ENCODE assay signal across 10 cellular contexts in the genomic region with DNA sequence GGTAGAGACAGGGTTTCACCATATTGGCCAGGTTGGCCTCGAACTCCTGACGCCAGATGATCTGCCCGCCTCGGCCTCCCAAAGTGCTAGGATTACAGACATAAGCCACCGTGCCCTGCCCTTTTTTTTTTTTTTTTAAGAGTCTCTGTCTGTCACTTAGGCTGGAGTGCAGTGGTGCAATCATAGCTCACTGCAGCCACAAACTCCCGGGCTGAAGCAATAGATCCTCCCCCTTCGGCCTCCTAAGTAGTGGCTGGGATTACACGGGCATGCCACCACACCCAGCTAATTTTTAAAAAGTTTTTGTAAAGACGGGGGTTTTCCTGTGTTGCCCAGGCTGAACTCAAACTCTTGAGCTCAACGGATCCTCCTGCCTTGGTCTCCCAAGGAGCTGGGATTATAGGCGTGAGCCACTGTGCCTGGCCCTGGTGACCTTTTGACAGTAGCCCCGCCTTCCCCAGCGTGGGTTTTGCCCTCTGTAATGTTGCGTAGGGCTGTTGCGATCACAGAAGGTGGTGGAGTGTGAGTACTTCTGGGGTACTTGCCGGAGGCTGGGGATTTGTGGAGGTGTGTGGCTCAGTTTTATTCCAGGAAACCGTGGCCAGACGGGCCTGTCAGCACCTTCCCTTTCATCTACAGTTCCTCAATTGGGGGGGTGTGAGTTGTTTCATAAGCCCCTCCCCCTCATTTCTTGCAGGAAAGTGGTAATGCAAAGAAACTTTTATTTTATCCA. TPM values are rescaled to one million over a fixed set of nuclear protein-coding genes. Genes with fewer than 3 reads are reported as not detected.
DNase-seq lines count a peak whose midpoint lies in the region; ATAC-seq, FAIRE-seq and TF ChIP-seq lines count a peak whose summit lies in the region.
"Had no signal": no experiment of that assay in that cellular context is flagged by ENCODE, and none has a peak within 500 bp of the region (broad histone marks: within the 10 kb centered on the region; RNA-seq: fewer than 3 reads in every experiment).

No MANE protein-coding gene starts in this region.

- no peak overlapping the region for H3K27ac ChIP-seq in K562 (ENCODE audit: extremely low read depth, low read depth, low read length)
- H3K27ac ChIP-seq in trophoblast cell (ENCODE audit: low read depth, low read length), result no peak overlapping the region
- no peak overlapping the region for H3K27ac ChIP-seq in smooth muscle cell (ENCODE audit: low read depth)

- H3K9me1 ChIP-seq in K562 (ENCODE audit: control insufficient read depth, insufficient read depth, low read length), result no peaks in the 10 kb centered on the region

- H3K27me3 ChIP-seq in K562 (ENCODE audit: control insufficient read depth in 2 of 2, insufficient read depth in 2 of 2, low read length in 2 of 2) (peaks cover 4% of the 10 kb centered on the region in 2 experiments; a peak in 2 of 5 replicates), trophoblast cell (ENCODE audit: insufficient read depth, low read length) (no peaks in the 10 kb centered on the region), smooth muscle cell (ENCODE audit: low read depth) (peaks cover 16% of the 10 kb centered on the region)

- no peak overlapping the region for H2AK5ac ChIP-seq in trophoblast cell (ENCODE audit: low read length)

- in situ Hi-C loops in K562 (cut with MboI), result no loop called here

- no peak overlapping the region for H3K18ac ChIP-seq in trophoblast cell (ENCODE audit: low read length)

- no peak for TF ChIP-seq CTCF in K562 (IDR thresholded peaks at IDR 0.05 in 2 of 3, conservative IDR thresholded peaks at IDR 0.05 in 1 of 3; ENCODE audit: insufficient read depth in 2 of 3, low read depth in 1 of 3, low read length in 3 of 3)
- TF ChIP-seq CTCF in smooth muscle cell (IDR thresholded peaks at IDR 0.05; ENCODE audit: borderline replicate concordance, insufficient read depth, poor library complexity, severe bottlenecking), result no peak

- H2AFZ ChIP-seq in K562 (ENCODE audit: low read depth, low read length) (peak overlapping the region; percentile 47; the same call in 1 of the 2 replicates), trophoblast cell (ENCODE audit: insufficient read depth, low read length, poor library complexity) (no peak overlapping the region), smooth muscle cell (ENCODE audit: low read depth) (no peak overlapping the region)

- POLR2A ChIA-PET in K562 (lab: Yijun Ruan, JAX), result no interaction called here

- H4K8ac ChIP-seq in trophoblast cell (ENCODE audit: low read depth, low read length), result no peak overlapping the region

- H3K36me3 ChIP-seq in K562 (ENCODE audit: control insufficient read depth, insufficient read depth, low read length), result no peaks in the 10 kb centered on the region
- no peaks in the 10 kb centered on the region for H3K36me3 ChIP-seq in trophoblast cell (ENCODE audit: control insufficient read depth in 1 of 2, insufficient read depth in 2 of 2, low read length in 2 of 2)
- H3K36me3 ChIP-seq in smooth muscle cell (ENCODE audit: low read depth), result no peaks in the 10 kb centered on the region

- FAIRE-seq in K562 (lab: Jason Lieb, UNC), result no peak

- H3K4me3 ChIP-seq in K562 (no peak overlapping the region), trophoblast cell (ENCODE audit: low read depth, low read length) (no peak overlapping the region), smooth muscle cell (no peak overlapping the region)

- H4K12ac ChIP-seq in trophoblast cell (ENCODE audit: low read depth, low read length), result no peak overlapping the region

- H3K79me1 ChIP-seq in trophoblast cell (ENCODE audit: low read length), result no peaks in the 10 kb centered on the region

- H3K4me2 ChIP-seq in K562 (ENCODE audit: insufficient read depth, low read length) (no peak overlapping the region), trophoblast cell (ENCODE audit: low read length) (no peak overlapping the region), smooth muscle cell (no peak overlapping the region)

- no peak overlapping the region for H3K4ac ChIP-seq in trophoblast cell (ENCODE audit: low read depth, low read length)

- ATAC-seq in K562, result peak; percentile 66

- no TSS peak for BruUV-seq in K562 (replicated peaks; lab: Mats Ljungman, UMichigan)

- no peak overlapping the region for H2BK5ac ChIP-seq in trophoblast cell (ENCODE audit: low read depth, low read length, poor library complexity)

- H2BK120ac ChIP-seq in trophoblast cell (ENCODE audit: insufficient read depth, low read length, poor library complexity), result no peak overlapping the region

- TF ChIP-seq RAD21 in K562 (CRISPR knock-in tag; conservative IDR thresholded peaks at IDR 0.05 in 1 of 2, IDR thresholded peaks at IDR 0.05 in 1 of 2), result no peak

- no peak for TF ChIP-seq EP300 in K562 (IDR thresholded peaks at IDR 0.05; ENCODE audit: low read length)

- H3F3A ChIP-seq in smooth muscle cell (ENCODE audit: low read depth), result no peaks in the 10 kb centered on the region

- H3K79me2 ChIP-seq in K562 (ENCODE audit: control insufficient read depth, insufficient read depth, low read length), result no peaks in the 10 kb centered on the region
- no peaks in the 10 kb centered on the region for H3K79me2 ChIP-seq in trophoblast cell (ENCODE audit: control insufficient read depth, insufficient read depth, low read length, poor library complexity)
- H3K79me2 ChIP-seq in smooth muscle cell (ENCODE audit: low read depth), result no peaks in the 10 kb centered on the region

- CTCF ChIA-PET in K562 (lab: Yijun Ruan, JAX; ENCODE audit: low intra/inter-chr PET ratio), result no interaction called here

- H3K14ac ChIP-seq in trophoblast cell (ENCODE audit: low read length), result no peak overlapping the region

- 25% methylated on average over 16 of the region's 18 CpGs for WGBS in K562 (ENCODE audit: insufficient coverage, low coverage, missing lambda C conversion rate)
- WGBS in trophoblast cell (ENCODE audit: extremely low coverage, insufficient coverage, insufficient read length), result no CpG with 5 or more reads among the region's 18 CpGs
- WGBS in smooth muscle cell (ENCODE audit: low lambda C conversion rate), result 66% methylated on average over 18 of the region's 18 CpGs

- H3K4me1 ChIP-seq in K562 (replicated peaks in 1 of 2; ENCODE audit: control insufficient read depth in 2 of 2, insufficient read depth in 2 of 2, low read length in 2 of 2) (peaks cover 2 to 9% of the 10 kb centered on the region in 2 experiments; a peak in 3 of 5 replicates), trophoblast cell (ENCODE audit: control insufficient read depth in 1 of 2, insufficient read depth in 2 of 2, low read length in 2 of 2) (peaks cover 2% of the 10 kb centered on the region in 2 experiments), smooth muscle cell (ENCODE audit: low read depth) (no peaks in the 10 kb centered on the region)

- no peaks in the 10 kb centered on the region for H3K9me3 ChIP-seq in K562 (replicated peaks; ENCODE audit: control insufficient read depth, insufficient read depth, low read depth, low read length)
- no peaks in the 10 kb centered on the region for H3K9me3 ChIP-seq in trophoblast cell (ENCODE audit: insufficient read depth, low read depth, low read length)
- no peaks in the 10 kb centered on the region for H3K9me3 ChIP-seq in smooth muscle cell (replicated peaks; ENCODE audit: low read depth)

- H4K20me1 ChIP-seq in K562 (replicated peaks; ENCODE audit: control insufficient read depth, insufficient read depth, low read length) (no peaks in the 10 kb centered on the region), smooth muscle cell (ENCODE audit: low read depth) (no peaks in the 10 kb centered on the region)

- no peak overlapping the region for H4K91ac ChIP-seq in trophoblast cell (ENCODE audit: low read depth, low read length)

- H2BK12ac ChIP-seq in trophoblast cell (ENCODE audit: low read length), result no peak overlapping the region

- H3K23ac ChIP-seq in trophoblast cell (ENCODE audit: low read length), result no peak overlapping the region

- TF ChIP-seq POLR2A in K562 (conservative IDR thresholded peaks at IDR 0.05), result no peak

- H3K9ac ChIP-seq in K562 (ENCODE audit: insufficient read depth in 1 of 2, low read depth in 2 of 2, low read length in 2 of 2) (peak overlapping the region in 1 of 2 experiments; percentile 73; a peak in 2 of 4 replicates), trophoblast cell (ENCODE audit: low read length) (no peak overlapping the region), smooth muscle cell (ENCODE audit: low read depth) (no peak overlapping the region)

- DNase-seq in H4 (ENCODE audit: low spot score) (peak; percentile 39), NOMO-1 treated with dmso at 0.1 percent for 144 hours (lab: John Stamatoyannopoulos, UW; ENCODE audit: unreplicated experiment) (peak; percentile 78), K562 (ENCODE audit: extremely low read depth in 1 of 4, low spot score in 3 of 4) (no peak), trophoblast cell (peak; percentile 35 to 49), smooth muscle cell (lab: John Stamatoyannopoulos, UW; ENCODE audit: unreplicated experiment) (no peak), putamen (ENCODE audit: low spot score) (no peak)
- DNase-seq in activated effector memory CD4-positive, alpha-beta T cell treated with anti-CD3 and anti-CD28 coated beads, Interleukin-2, amount 50 U/mL, for 16 hours, result no peak
- DNase-seq: EL, HFFc6 had no signal

- intact Hi-C loops in K562 (cut with micrococcal nuclease), result no loop called here

RNA-seq across cellular contexts. Expression of a gene that starts 11.6 kb away (rescaled TPM):
- not detected in 2 replicates for total RNA-seq in H4 (2014; rRNA removed; shearing (Covaris generic))
- total RNA-seq in K562 (2011; cell fraction: chromatin; rRNA removed; ENCODE audit: low replicate concordance), result not detected in 2 replicates
- total RNA-seq in K562 (2011; cell fraction: nucleolus; rRNA removed), result not detected in 2 replicates
- total RNA-seq in K562 (2011; cell fraction: nucleoplasm; rRNA removed), result not detected in 2 replicates
- total RNA-seq in K562 (2014; rRNA removed), result not detected in 2 replicates
- total RNA-seq in K562 (2014; rRNA removed; fragmentation: Illumina TruSeq; extraction: Trizol), result not detected in 2 replicates
- not detected in 2 replicates for total RNA-seq in K562 (2015; rRNA removed; fragmentation: Illumina TruSeq; extraction: Trizol)
- not detected in 2 replicates for total RNA-seq in K562 (2021)
- not detected in 2 replicates for polyA plus RNA-seq in K562 (2011; rRNA removed)
- polyA plus RNA-seq in K562 (2011; cell fraction: cytosol; rRNA removed), result not detected in 2 replicates
- polyA plus RNA-seq in K562 (2011; cell fraction: nucleus; rRNA removed), result not detected in 2 replicates
- polyA plus RNA-seq in K562 (2012), result not detected in 2 replicates
- polyA plus RNA-seq in K562 (2014; fragmentation: Illumina TruSeq; extraction: Trizol), result not detected in 2 replicates
- polyA plus RNA-seq in K562 (2014; fragmentation: Nextera tagmentation; extraction: Ambion mirVana), result not detected
- polyA plus RNA-seq in K562 (2014; rRNA removed), result not detected in 2 replicates
- not detected in 2 replicates for polyA minus RNA-seq in K562 (2011; rRNA and poly(A)+ RNA removed)
- not detected in 2 replicates for polyA minus RNA-seq in K562 (2011; cell fraction: cytosol; rRNA and poly(A)+ RNA removed)
- not detected in 2 replicates for polyA minus RNA-seq in K562 (2011; cell fraction: nucleus; rRNA and poly(A)+ RNA removed)
- polyA plus RNA-seq in trophoblast cell (2013), result not detected in 2 replicates
- total RNA-seq in smooth muscle cell, result not detected in 2 replicates
- polyA plus RNA-seq in smooth muscle cell, result not detected in 2 replicates
- total RNA-seq: HFFc6; T-helper 1 cell treated with Interleukin-12 subunit alpha and Interleukin-12 subunit beta and Interleukin-4 antibody, amounts not matched to agents 30 ng/mL and 1 ng/mL, for 36 hours had no signal

RNA-seq across cellular contexts. Expression of a gene that starts 19.7 kb away (rescaled TPM):
- not detected in 2 replicates for total RNA-seq in H4 (2014; rRNA removed; shearing (Covaris generic))
- total RNA-seq in K562 (2011; cell fraction: chromatin; rRNA removed; ENCODE audit: low replicate concordance), result 3.0 TPM in 2 replicates
- total RNA-seq in K562 (2011; cell fraction: nucleolus; rRNA removed), result 2.2 and 3.3 TPM in 2 replicates
- total RNA-seq in K562 (2011; cell fraction: nucleoplasm; rRNA removed), result 3.3 and 5.6 TPM in 2 replicates
- total RNA-seq in K562 (2014; rRNA removed) (0.18 and 0.37 TPM in 2 replicates), K562 (2014; rRNA removed; fragmentation: Illumina TruSeq; extraction: Trizol) (0.26 and 0.33 TPM in 2 replicates), K562 (2015; rRNA removed; fragmentation: Illumina TruSeq; extraction: Trizol) (0.08 and 0.11 TPM in 2 replicates), K562 (2021) (0.51 and 0.63 TPM in 2 replicates), smooth muscle cell (not detected in 2 replicates)
- polyA plus RNA-seq in K562 (2011; rRNA removed) (0.79 and 1.8 TPM in 2 replicates), K562 (2014; fragmentation: Illumina TruSeq; extraction: Trizol) (0.49 and 0.68 TPM in 2 replicates), K562 (2014; fragmentation: Nextera tagmentation; extraction: Ambion mirVana) (under 1 TPM; 0.81 to 0.94 TPM), K562 (2014; rRNA removed) (0.49 and 0.65 TPM in 2 replicates), smooth muscle cell (not detected in 2 replicates)
- polyA plus RNA-seq in K562 (2011; cell fraction: cytosol; rRNA removed), result 0.93 and 1.3 TPM in 2 replicates
- polyA plus RNA-seq in K562 (2011; cell fraction: nucleus; rRNA removed), result 1.5 and 2.3 TPM in 2 replicates
- 0.78 and 5.4 TPM in 2 replicates for polyA plus RNA-seq in K562 (2012)
- polyA minus RNA-seq in K562 (2011; rRNA and poly(A)+ RNA removed), result 0.87 and 1.2 TPM in 2 replicates
- polyA minus RNA-seq in K562 (2011; cell fraction: cytosol; rRNA and poly(A)+ RNA removed), result 0.67 TPM in 1 of 2 replicates, not detected in the other
- 0.13 TPM in 1 of 2 replicates, not detected in the other for polyA minus RNA-seq in K562 (2011; cell fraction: nucleus; rRNA and poly(A)+ RNA removed)
- polyA plus RNA-seq in trophoblast cell (2013), result not detected in 2 replicates
- total RNA-seq: HFFc6; T-helper 1 cell treated with Interleukin-12 subunit alpha and Interleukin-12 subunit beta and Interleukin-4 antibody, amounts not matched to agents 30 ng/mL and 1 ng/mL, for 36 hours had no signal

RNA-seq across cellular contexts. Expression of a gene that starts 20.3 kb away (rescaled TPM):
- total RNA-seq in H4 (2014; rRNA removed; shearing (Covaris generic)), result 2.5 and 3.1 TPM in 2 replicates
- total RNA-seq in K562 (2011; cell fraction: chromatin; rRNA removed; ENCODE audit: low replicate concordance), result 1,097 and 1,923 TPM in 2 replicates
- total RNA-seq in K562 (2011; cell fraction: nucleolus; rRNA removed), result 928 and 1,024 TPM in 2 replicates
- 1,126 and 1,380 TPM in 2 replicates for total RNA-seq in K562 (2011; cell fraction: nucleoplasm; rRNA removed)
- total RNA-seq in K562 (2014; rRNA removed) (79.9 and 96.0 TPM in 2 replicates), K562 (2014; rRNA removed; fragmentation: Illumina TruSeq; extraction: Trizol) (29.8 and 31.6 TPM in 2 replicates), K562 (2015; rRNA removed; fragmentation: Illumina TruSeq; extraction: Trizol) (37.6 and 38.4 TPM in 2 replicates), K562 (2021) (136 and 163 TPM in 2 replicates), smooth muscle cell (11.6 and 17.8 TPM in 2 replicates)
- polyA plus RNA-seq in K562 (2011; rRNA removed) (141 and 157 TPM in 2 replicates), K562 (2014; fragmentation: Illumina TruSeq; extraction: Trizol) (71.3 and 102 TPM in 2 replicates), K562 (2014; fragmentation: Nextera tagmentation; extraction: Ambion mirVana) (1 to 10 TPM; 2.5 to 9.1 TPM), K562 (2014; rRNA removed) (142 and 145 TPM in 2 replicates), smooth muscle cell (32.7 and 67.2 TPM in 2 replicates)
- polyA plus RNA-seq in K562 (2011; cell fraction: cytosol; rRNA removed), result 143 and 228 TPM in 2 replicates
- 689 and 874 TPM in 2 replicates for polyA plus RNA-seq in K562 (2011; cell fraction: nucleus; rRNA removed)
- 178 and 291 TPM in 2 replicates for polyA plus RNA-seq in K562 (2012)
- 674 and 952 TPM in 2 replicates for polyA minus RNA-seq in K562 (2011; rRNA and poly(A)+ RNA removed)
- 134 and 138 TPM in 2 replicates for polyA minus RNA-seq in K562 (2011; cell fraction: cytosol; rRNA and poly(A)+ RNA removed)
- 244 and 299 TPM in 2 replicates for polyA minus RNA-seq in K562 (2011; cell fraction: nucleus; rRNA and poly(A)+ RNA removed)
- 49.4 and 49.6 TPM in 2 replicates for polyA plus RNA-seq in trophoblast cell (2013)

RNA-seq across cellular contexts. Expression of a gene that starts 23.4 kb away (rescaled TPM):
- total RNA-seq in H4 (2014; rRNA removed; shearing (Covaris generic)), result 90.6 and 139 TPM in 2 replicates
- total RNA-seq in K562 (2011; cell fraction: chromatin; rRNA removed; ENCODE audit: low replicate concordance), result 2.3 and 11.2 TPM in 2 replicates
- 11.8 and 15.7 TPM in 2 replicates for total RNA-seq in K562 (2011; cell fraction: nucleolus; rRNA removed)
- 8.2 and 13.0 TPM in 2 replicates for total RNA-seq in K562 (2011; cell fraction: nucleoplasm; rRNA removed)
- total RNA-seq in K562 (2014; rRNA removed) (76.2 and 82.6 TPM in 2 replicates), K562 (2014; rRNA removed; fragmentation: Illumina TruSeq; extraction: Trizol) (0.99 and 2.7 TPM in 2 replicates), K562 (2015; rRNA removed; fragmentation: Illumina TruSeq; extraction: Trizol) (40.9 and 42.0 TPM in 2 replicates), K562 (2021) (76.9 and 81.9 TPM in 2 replicates), smooth muscle cell (61.4 and 61.8 TPM in 2 replicates)
- polyA plus RNA-seq in K562 (2011; rRNA removed) (29.3 and 56.7 TPM in 2 replicates), K562 (2014; fragmentation: Illumina TruSeq; extraction: Trizol) (3.9 and 21.4 TPM in 2 replicates), K562 (2014; fragmentation: Nextera tagmentation; extraction: Ambion mirVana) (1 to 10 TPM; 2.0 to 4.2 TPM), K562 (2014; rRNA removed) (45.2 and 53.1 TPM in 2 replicates), smooth muscle cell (166 and 174 TPM in 2 replicates)
- polyA plus RNA-seq in K562 (2011; cell fraction: cytosol; rRNA removed), result 24.8 and 87.6 TPM in 2 replicates
- polyA plus RNA-seq in K562 (2011; cell fraction: nucleus; rRNA removed), result 27.0 and 33.8 TPM in 2 replicates
- polyA plus RNA-seq in K562 (2012), result 62.7 and 107 TPM in 2 replicates
- 14.1 and 25.3 TPM in 2 replicates for polyA minus RNA-seq in K562 (2011; rRNA and poly(A)+ RNA removed)
- polyA minus RNA-seq in K562 (2011; cell fraction: cytosol; rRNA and poly(A)+ RNA removed), result 34.8 and 50.1 TPM in 2 replicates
- 3.0 and 11.8 TPM in 2 replicates for polyA minus RNA-seq in K562 (2011; cell fraction: nucleus; rRNA and poly(A)+ RNA removed)
- polyA plus RNA-seq in trophoblast cell (2013), result 69.3 and 70.1 TPM in 2 replicates

RNA-seq across cellular contexts. Expression of a gene that starts 23.7 kb away (rescaled TPM):
- not detected in 2 replicates for total RNA-seq in H4 (2014; rRNA removed; shearing (Covaris generic))
- total RNA-seq in K562 (2011; cell fraction: chromatin; rRNA removed; ENCODE audit: low replicate concordance), result 1.8 TPM in 1 of 2 replicates, not detected in the other
- total RNA-seq in K562 (2011; cell fraction: nucleolus; rRNA removed), result 0.53 and 1.2 TPM in 2 replicates
- total RNA-seq in K562 (2011; cell fraction: nucleoplasm; rRNA removed), result 0.59 and 1.8 TPM in 2 replicates
- 0.73 and 1.5 TPM in 2 replicates for total RNA-seq in K562 (2014; rRNA removed)
- total RNA-seq in K562 (2014; rRNA removed; fragmentation: Illumina TruSeq; extraction: Trizol), result 0.25 TPM in 1 of 2 replicates, not detected in the other
- 0.23 TPM in 1 of 2 replicates, not detected in the other for total RNA-seq in K562 (2015; rRNA removed; fragmentation: Illumina TruSeq; extraction: Trizol)
- total RNA-seq in K562 (2021), result 0.96 and 1.3 TPM in 2 replicates
- polyA plus RNA-seq in K562 (2011; rRNA removed), result 0.17 and 0.47 TPM in 2 replicates
- 0.49 and 0.79 TPM in 2 replicates for polyA plus RNA-seq in K562 (2011; cell fraction: cytosol; rRNA removed)
- 2.3 and 6.4 TPM in 2 replicates for polyA plus RNA-seq in K562 (2011; cell fraction: nucleus; rRNA removed)
- 1.7 and 3.8 TPM in 2 replicates for polyA plus RNA-seq in K562 (2012)
- 0.90 TPM in 1 of 2 replicates, not detected in the other for polyA plus RNA-seq in K562 (2014; fragmentation: Illumina TruSeq; extraction: Trizol)
- under 1 TPM in 1 of 2 experiments, not detected in 1; 0.22 TPM for polyA plus RNA-seq in K562 (2014; fragmentation: Nextera tagmentation; extraction: Ambion mirVana)
- 1.3 and 1.6 TPM in 2 replicates for polyA plus RNA-seq in K562 (2014; rRNA removed)
- polyA minus RNA-seq in K562 (2011; rRNA and poly(A)+ RNA removed), result not detected in 2 replicates
- polyA minus RNA-seq in K562 (2011; cell fraction: cytosol; rRNA and poly(A)+ RNA removed), result not detected in 2 replicates
- not detected in 2 replicates for polyA minus RNA-seq in K562 (2011; cell fraction: nucleus; rRNA and poly(A)+ RNA removed)
- 0.35 and 0.36 TPM in 2 replicates for polyA plus RNA-seq in trophoblast cell (2013)
- total RNA-seq in smooth muscle cell, result not detected in 2 replicates
- polyA plus RNA-seq in smooth muscle cell, result 0.35 and 0.56 TPM in 2 replicates
- total RNA-seq: HFFc6 had no signal

Comparison
In these comparisons a context has a peak if more than half of its experiments do, and no peak if none do; other contexts are left out.
1. DNase-seq: peak in H4 (single experiment), NOMO-1 treated with dmso at 0.1 percent for 144 hours (single experiment) and trophoblast cell (2 of 2); none in K562 (0 of 4), activated effector memory CD4-positive, alpha-beta T cell treated with anti-CD3 and anti-CD28 coated beads, Interleukin-2, amount 50 U/mL, for 16 hours (single experiment), smooth muscle cell (single experiment) and putamen (single experiment).